Comparison of ENCODE assay signal across 17 cellular contexts in genomic region chr15:66934315-66934930, GRCh38.
DNase-seq lines count a peak whose midpoint lies in the region; ATAC-seq, FAIRE-seq and TF ChIP-seq lines count a peak whose summit lies in the region.
"Had no signal": no experiment of that assay in that cellular context is flagged by ENCODE, and none has a peak within 500 bp of the region (broad histone marks: within the 10 kb centered on the region; RNA-seq: fewer than 3 reads in every experiment).

No MANE protein-coding gene starts in this region.

- peaks cover 30% of the 10 kb centered on the region for H3K4me1 ChIP-seq in A549

- ATAC-seq in A549: no peak
- ATAC-seq in GM19463 (IDR thresholded peaks at IDR 0.05; ENCODE audit: unreplicated experiment): no peak

- WGBS in A549 (ENCODE audit: missing lambda C conversion rate): 98% methylated on average over 9 of the region's 9 CpGs

- no peaks in the 10 kb centered on the region for H3K27me3 ChIP-seq in brain microvascular endothelial cell (replicated peaks)

- POLR2A ChIA-PET in A549 (lab: Yijun Ruan, JAX): no interaction called here

- no peak for DNase-seq in A549 (ENCODE audit: low read depth in 1 of 2, low spot score in 1 of 2)
- DNase-seq in HTR-8/SVneo (ENCODE audit: insufficient read length, low spot score): no peak
- peak; percentile 23 for DNase-seq in islet precursor cell
- peak; percentile 17 for DNase-seq in posterior vena cava (ENCODE audit: low spot score)
- DNase-seq in NCI-H146 treated with DMSO at 0.1 percent for 48 hours (lab: John Stamatoyannopoulos, UW; ENCODE audit: unreplicated experiment): no peak
- DNase-seq in brain microvascular endothelial cell: no peak
- DNase-seq in SIG-M5 treated with dmso at 0.1 percent for 504 hours (lab: John Stamatoyannopoulos, UW; ENCODE audit: unreplicated experiment): no peak
- DNase-seq: COR-L47, DMS153, EL, NCI-H2029, NCI-H2171, NCI-H446 treated with DMSO at 0.1 percent for 48 hours, OCI-M1 had no signal

- no peak for TF ChIP-seq EP300 in A549 (IDR thresholded peaks at IDR 0.05)

- FAIRE-seq in A549 (lab: Jason Lieb, UNC) (no peak), HTR-8/SVneo (lab: Jason Lieb, UNC) (peak; percentile 33)
- FAIRE-seq: H54 had no signal

- peaks cover 45% of the 10 kb centered on the region for H3K9me3 ChIP-seq in A549

- H3K36me3 ChIP-seq in brain microvascular endothelial cell (replicated peaks): no peaks in the 10 kb centered on the region

- no peak overlapping the region for H3K4me2 ChIP-seq in A549

- CTCF ChIA-PET in A549 (lab: Yijun Ruan, JAX): interaction anchor here (0.6 to 10.6 kb wide), 7 partner anchors 10 to 886 kb away, joined by 3 to 128 read pairs (median 5); no protein-coding TSS in a partner anchor

- TF ChIP-seq RAD21 in A549 (conservative IDR thresholded peaks at IDR 0.05 in 1 of 2, IDR thresholded peaks at IDR 0.05 in 1 of 2): no peak

- intact Hi-C loops in posterior vena cava (cut with DNase I): no loop called here

- in situ Hi-C loops in brain microvascular endothelial cell (cut with HindIII; ENCODE audit: low pct_ligation_motif_present, low sequenced_read_pairs): no loop called here

- no peak for TF ChIP-seq POLR2A in A549 (IDR thresholded peaks at IDR 0.05; ENCODE audit: low read length)

- H3K27ac ChIP-seq in A549 (peak overlapping the region; percentile 91 to 93; a peak in 5 of 6 replicates), brain microvascular endothelial cell (no peak overlapping the region)
- H3K27ac ChIP-seq: RWPE1 had no signal

- TF ChIP-seq CTCF in A549 (IDR thresholded peaks at IDR 0.05): no peak
- no peak for TF ChIP-seq CTCF in brain microvascular endothelial cell (IDR thresholded peaks at IDR 0.05; ENCODE audit: low read depth, low read length, missing control alignments)

- no peak overlapping the region for H3K4me3 ChIP-seq in A549
- no peak overlapping the region for H3K4me3 ChIP-seq in brain microvascular endothelial cell (ENCODE audit: low read depth, low read length)

TF ChIP-seq in A549, 52 proteins besides CTCF, POLR2A, EP300 and RAD21:
- TF ChIP-seq PHF8 (IDR thresholded peaks at IDR 0.05; ENCODE audit: borderline replicate concordance, low read depth) (no peak), ZNF302 (CRISPR knock-in tag; IDR thresholded peaks at IDR 0.05) (no peak), RFX5 (IDR thresholded peaks at IDR 0.05) (no peak), BHLHE40 (IDR thresholded peaks at IDR 0.05; ENCODE audit: low read depth, low read length) (no peak), NR3C1 (IDR thresholded peaks at IDR 0.05) (no peak), BCL3 (IDR thresholded peaks at IDR 0.05) (no peak), HEYL (CRISPR knock-in tag; IDR thresholded peaks at IDR 0.05) (no peak), EHMT2 (IDR thresholded peaks at IDR 0.05; ENCODE audit: low read depth) (no peak), NPAS2 (CRISPR knock-in tag; IDR thresholded peaks at IDR 0.05; ENCODE audit: borderline replicate concordance) (no peak)
TF ChIP-seq in A549: peak in this region for 0.

Comparison
In these comparisons a context has a peak if more than half of its experiments do, and no peak if none do; other contexts are left out.
1. DNase-seq: peak in islet precursor cell (single experiment) and posterior vena cava (single experiment); none in A549 (0 of 2), HTR-8/SVneo (single experiment), NCI-H146 treated with DMSO at 0.1 percent for 48 hours (single experiment), brain microvascular endothelial cell (single experiment) and SIG-M5 treated with dmso at 0.1 percent for 504 hours (single experiment).